14 cellular contexts compared by ENCODE assay signal in the genomic region with DNA sequence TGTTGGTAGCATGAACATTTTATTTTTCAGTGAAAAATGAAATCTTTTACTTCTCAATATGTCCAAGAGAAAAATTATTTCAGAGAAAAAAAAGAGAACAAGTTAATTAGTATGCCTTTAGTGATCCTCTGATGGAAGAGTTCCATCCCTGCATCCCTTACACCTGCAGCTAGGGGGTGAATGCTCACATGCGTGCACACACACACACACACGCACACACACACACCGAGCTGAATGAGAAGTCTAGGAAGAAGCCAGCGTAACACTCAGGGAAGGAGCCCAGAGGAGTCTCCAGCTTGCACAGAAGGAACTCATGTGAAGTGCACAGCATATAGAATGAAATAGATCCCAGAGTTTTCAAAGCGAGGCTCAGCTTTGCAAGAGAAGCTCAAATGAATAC.
DNase-seq lines count a peak whose midpoint lies in the region; ATAC-seq and TF ChIP-seq lines count a peak whose summit lies in the region.
"Had no signal": no experiment of that assay in that cellular context is flagged by ENCODE, and none has a peak within 500 bp of the region (broad histone marks: within the 10 kb centered on the region; RNA-seq: fewer than 3 reads in every experiment).

No MANE protein-coding gene starts in this region.

- no peak overlapping the region for H3K4me2 ChIP-seq in OCI-LY7 (ENCODE audit: low read length)

- H3K27me3 ChIP-seq in lower lobe of right lung (ENCODE audit: low read depth) = no peaks in the 10 kb centered on the region
- H3K27me3 ChIP-seq: neutrophil had no signal

- intact Hi-C loops in OCI-LY7 (cut with micrococcal nuclease; ENCODE audit: unreplicated experiment) = no loop called here
- intact Hi-C loops in lower lobe of right lung (cut with DNase I) = no loop called here

- no peaks in the 10 kb centered on the region for H3K4me1 ChIP-seq in OCI-LY7 (ENCODE audit: insufficient read depth, low read length, poor library complexity, severe bottlenecking)
- peaks cover 9% of the 10 kb centered on the region for H3K4me1 ChIP-seq in lower lobe of right lung

- no peaks in the 10 kb centered on the region for H3K9me2 ChIP-seq in OCI-LY7 (ENCODE audit: insufficient read depth, low read length)

- POLR2A ChIA-PET in OCI-LY7 (lab: Charles Lee) = no interaction called here

- no peaks in the 10 kb centered on the region for H3K36me3 ChIP-seq in OCI-LY7 (ENCODE audit: insufficient read depth, low read length)
- H3K36me3 ChIP-seq in lower lobe of right lung = no peaks in the 10 kb centered on the region
- H3K36me3 ChIP-seq: neutrophil had no signal

- CTCF ChIA-PET in OCI-LY7 (lab: Charles Lee; ENCODE audit: unreplicated experiment) = no interaction called here

- 0 out of 2 replicates have a peak, but pooled peaks have one; percentile 20 for TF ChIP-seq CTCF in OCI-LY7 (conservative IDR thresholded peaks at IDR 0.05; ENCODE audit: low read length)
- TF ChIP-seq CTCF in fibroblast of mammary gland (conservative IDR thresholded peaks at IDR 0.05; ENCODE audit: control insufficient read depth, insufficient read depth, low read depth, low read length) = no peak
- TF ChIP-seq CTCF in retinal pigment epithelial cell (conservative IDR thresholded peaks at IDR 0.05; ENCODE audit: low read depth, low read length) = peak; percentile 47
- TF ChIP-seq CTCF in lower lobe of right lung (IDR thresholded peaks at IDR 0.05) = no peak

- H4K20me1 ChIP-seq in OCI-LY7 (ENCODE audit: insufficient read depth, low read length) = no peaks in the 10 kb centered on the region

- H3K79me2 ChIP-seq in OCI-LY7 (ENCODE audit: insufficient read depth, low read depth, low read length) = no peaks in the 10 kb centered on the region

- H3K9me3 ChIP-seq in OCI-LY7 (ENCODE audit: low read length) (no peaks in the 10 kb centered on the region), lower lobe of right lung (no peaks in the 10 kb centered on the region)
- H3K9me3 ChIP-seq: neutrophil had no signal

- BruUV-seq in OCI-LY7 (replicated peaks; lab: Mats Ljungman, UMichigan) = no TSS peak

- ATAC-seq in GM19467 (IDR thresholded peaks at IDR 0.05; ENCODE audit: unreplicated experiment) (no peak), lower lobe of right lung (no peak), GM21528 (IDR thresholded peaks at IDR 0.05; ENCODE audit: low FRiP score, unreplicated experiment) (no peak)

- H2AFZ ChIP-seq in OCI-LY7 (ENCODE audit: low read length) = no peak overlapping the region

- H3K27ac ChIP-seq in OCI-LY7 (ENCODE audit: low read depth, low read length, poor library complexity, severe bottlenecking) (no peak overlapping the region), lower lobe of right lung (no peak overlapping the region)
- H3K27ac ChIP-seq: neutrophil had no signal

- H3K4me3 ChIP-seq in OCI-LY7 (ENCODE audit: low read depth, low read length, poor library complexity, severe bottlenecking) (no peak overlapping the region), fibroblast of mammary gland (ENCODE audit: control insufficient read depth, low read depth, low read length) (no peak overlapping the region), retinal pigment epithelial cell (ENCODE audit: low read length) (no peak overlapping the region), lower lobe of right lung (no peak overlapping the region)

- peak; percentile 52 for DNase-seq in NCI-H748 (lab: John Stamatoyannopoulos, UW; ENCODE audit: unreplicated experiment)
- DNase-seq in NCI-H748 treated with DMSO at 0.1 percent for 48 hours (lab: John Stamatoyannopoulos, UW) = no peak
- DNase-seq in OCI-LY7 (ENCODE audit: low spot score) = peak; percentile 5
- peak; percentile 31 for DNase-seq in fibroblast of mammary gland (ENCODE audit: low read depth)
- no peak for DNase-seq in retinal pigment epithelial cell (ENCODE audit: low read depth)
- DNase-seq in lower lobe of right lung = no peak
- DNase-seq: activated CD4-positive, alpha-beta T cell treated with anti-CD3 and anti-CD28 coated beads for 1 hour; activated gamma-delta T cell treated with Interleukin-2 at 50 U/mL for 16 hours; NCI-H1930; stimulated activated CD4-positive, alpha-beta T cell treated with anti-CD3 and anti-CD28 coated beads, Interleukin-4, amount 100 ng/mL, for 1 hour; substantia nigra had no signal

Comparison
In these comparisons a context has a peak if more than half of its experiments do, and no peak if none do; other contexts are left out.
1. DNase-seq: peak in NCI-H748 (single experiment), OCI-LY7 (single experiment) and fibroblast of mammary gland (single experiment); none in NCI-H748 treated with DMSO at 0.1 percent for 48 hours (single experiment), retinal pigment epithelial cell (single experiment) and lower lobe of right lung (single experiment).
2. CTCF ChIP-seq: peak in OCI-LY7 (single experiment) and retinal pigment epithelial cell (single experiment); none in fibroblast of mammary gland (single experiment) and lower lobe of right lung (single experiment).